10 cellular contexts compared by ENCODE assay signal in genomic region chr9:79731483-79731882, GRCh38.
DNase-seq lines count a peak whose midpoint lies in the region; ATAC-seq and TF ChIP-seq lines count a peak whose summit lies in the region.
"Had no signal": no experiment of that assay in that cellular context is flagged by ENCODE, and none has a peak within 500 bp of the region (broad histone marks: within the 10 kb centered on the region; RNA-seq: fewer than 3 reads in every experiment).

No MANE protein-coding gene starts in this region.

- H3K4me3 Mint-ChIP-seq in mesothelial cell of epicardium (no peak overlapping the region), glutamatergic neuron (ENCODE audit: unreplicated experiment) (no peak overlapping the region)
- H3K4me3 Mint-ChIP-seq: naive thymus-derived CD4-positive, alpha-beta T cell had no signal

- no peaks in the 10 kb centered on the region for H3K4me1 Mint-ChIP-seq in mesothelial cell of epicardium
- H3K4me1 Mint-ChIP-seq in glutamatergic neuron (ENCODE audit: low read depth, unreplicated experiment), result no peaks in the 10 kb centered on the region

- H3K27ac Mint-ChIP-seq in mesothelial cell of epicardium (no peak overlapping the region), glutamatergic neuron (ENCODE audit: unreplicated experiment) (no peak overlapping the region)

- H3K27me3 Mint-ChIP-seq in mesothelial cell of epicardium (ENCODE audit: low read depth) (no peaks in the 10 kb centered on the region), glutamatergic neuron (ENCODE audit: unreplicated experiment) (no peaks in the 10 kb centered on the region)

- TF ChIP-seq CTCF in mesothelial cell of epicardium (IDR thresholded peaks at IDR 0.05; ENCODE audit: unreplicated experiment), result no peak
- no peak for TF ChIP-seq CTCF in glutamatergic neuron (IDR thresholded peaks at IDR 0.05; ENCODE audit: partially characterized antibody, unreplicated experiment)

- H3K36me3 Mint-ChIP-seq in mesothelial cell of epicardium, result peaks cover 33% of the 10 kb centered on the region
- H3K36me3 Mint-ChIP-seq in glutamatergic neuron (ENCODE audit: unreplicated experiment), result peaks cover 19% of the 10 kb centered on the region

- ATAC-seq in GM18868 (IDR thresholded peaks at IDR 0.05; ENCODE audit: unreplicated experiment), result peak; percentile 95
- ATAC-seq in GM21529 (IDR thresholded peaks at IDR 0.05; ENCODE audit: unreplicated experiment), result peak; percentile 77
- ATAC-seq in HG03432 (IDR thresholded peaks at IDR 0.05; ENCODE audit: unreplicated experiment), result peak; percentile 89
- ATAC-seq: naive thymus-derived CD4-positive, alpha-beta T cell had no signal

- peaks cover 22% of the 10 kb centered on the region for H3K9me3 Mint-ChIP-seq in mesothelial cell of epicardium
- no peaks in the 10 kb centered on the region for H3K9me3 Mint-ChIP-seq in glutamatergic neuron (ENCODE audit: unreplicated experiment)

- DNase-seq in germinal center (ENCODE audit: low spot score) (peak; percentile 10), mesothelial cell of epicardium (ENCODE audit: low spot score in 2 of 2, unreplicated experiment in 2 of 2) (no peak), KG1 (lab: John Stamatoyannopoulos, UW) (no peak), glutamatergic neuron (no peak), 8988T (no peak)
- DNase-seq: naive thymus-derived CD4-positive, alpha-beta T cell; NCI-H345 had no signal
